10 cellular contexts compared by ENCODE assay signal in genomic region chr10:3778708-3779108, GRCh38. TPM values are rescaled to one million over a fixed set of nuclear protein-coding genes. Genes with fewer than 3 reads are reported as not detected.
DNase-seq lines count a peak whose midpoint lies in the region; ATAC-seq and TF ChIP-seq lines count a peak whose summit lies in the region.
"Had no signal": no experiment of that assay in that cellular context is flagged by ENCODE, and none has a peak within 500 bp of the region (broad histone marks: within the 10 kb centered on the region; RNA-seq: fewer than 3 reads in every experiment).

No MANE protein-coding gene starts in this region.

- peak overlapping the region; percentile 99 for H3K27ac Mint-ChIP-seq in activated naive CD8-positive, alpha-beta T cell
- H3K27ac Mint-ChIP-seq in glutamatergic neuron (ENCODE audit: unreplicated experiment) = no peak overlapping the region

- ATAC-seq in HCT116 (no peak), GM19023 (IDR thresholded peaks at IDR 0.05; ENCODE audit: unreplicated experiment) (no peak)

- peaks cover 44% of the 10 kb centered on the region for H3K36me3 Mint-ChIP-seq in activated naive CD8-positive, alpha-beta T cell
- peaks cover 20% of the 10 kb centered on the region for H3K36me3 Mint-ChIP-seq in glutamatergic neuron (ENCODE audit: unreplicated experiment)

- DNase-seq in HCT116 (ENCODE audit: low read depth, low spot score) (no peak), glutamatergic neuron (no peak), smooth muscle cell (lab: John Stamatoyannopoulos, UW; ENCODE audit: unreplicated experiment) (no peak), NCI-H345 (lab: John Stamatoyannopoulos, UW) (no peak), GDM1 (lab: John Stamatoyannopoulos, UW) (no peak), NCI-H2171 (lab: John Stamatoyannopoulos, UW) (no peak)
- DNase-seq: H7, SHP77 treated with DMSO at 0.1 percent for 48 hours had no signal

- H3F3A ChIP-seq in smooth muscle cell (ENCODE audit: low read depth) = peaks cover 76% of the 10 kb centered on the region

- H3K4me1 Mint-ChIP-seq in activated naive CD8-positive, alpha-beta T cell (ENCODE audit: low read depth) = peaks cover 81% of the 10 kb centered on the region
- peaks cover 42% of the 10 kb centered on the region for H3K4me1 Mint-ChIP-seq in glutamatergic neuron (ENCODE audit: low read depth, unreplicated experiment)

- H3K79me2 ChIP-seq in HCT116 (ENCODE audit: insufficient read depth, low read length) (peaks cover 65% of the 10 kb centered on the region), smooth muscle cell (ENCODE audit: low read depth) (peaks cover 58% of the 10 kb centered on the region)

- H3K36me3 ChIP-seq in HCT116 (ENCODE audit: control insufficient read depth in 1 of 2, insufficient read depth in 2 of 2, low read length in 2 of 2) (peaks cover 46 to 53% of the 10 kb centered on the region in 2 experiments), smooth muscle cell (ENCODE audit: low read depth) (peaks cover 6% of the 10 kb centered on the region)

- H3K4me1 ChIP-seq in HCT116 (ENCODE audit: control insufficient read depth in 1 of 2, insufficient read depth in 2 of 2, low read length in 2 of 2) (peaks cover 71 to 89% of the 10 kb centered on the region in 2 experiments), smooth muscle cell (ENCODE audit: low read depth) (peaks cover 20% of the 10 kb centered on the region)

- no peak overlapping the region for H3K9ac ChIP-seq in HCT116 (ENCODE audit: low read length)
- peak overlapping the region; percentile 99 for H3K9ac ChIP-seq in smooth muscle cell (ENCODE audit: low read depth)

- H3K27me3 Mint-ChIP-seq in activated naive CD8-positive, alpha-beta T cell = no peaks in the 10 kb centered on the region
- H3K27me3 Mint-ChIP-seq in glutamatergic neuron (ENCODE audit: unreplicated experiment) = peaks cover 17% of the 10 kb centered on the region

- BruUV-seq in HCT116 (replicated peaks; lab: Mats Ljungman, UMichigan) = no TSS peak

- intact Hi-C loops in HCT116 (cut with micrococcal nuclease) = loop anchor here (5.0 kb wide), 1 partner anchor 541 kb away; no protein-coding TSS in a partner anchor

- peak overlapping the region; percentile 93 for H3K4me2 ChIP-seq in HCT116 (ENCODE audit: low read length)
- peak overlapping the region; percentile 93 for H3K4me2 ChIP-seq in smooth muscle cell

- no peaks in the 10 kb centered on the region for H3K27me3 ChIP-seq in HCT116 (ENCODE audit: insufficient read depth, low read length)
- H3K27me3 ChIP-seq in smooth muscle cell (ENCODE audit: low read depth) = no peaks in the 10 kb centered on the region

- H3K9me3 Mint-ChIP-seq in activated naive CD8-positive, alpha-beta T cell (ENCODE audit: low read depth) = no peaks in the 10 kb centered on the region
- H3K9me3 Mint-ChIP-seq in glutamatergic neuron (ENCODE audit: unreplicated experiment) = peaks cover 19% of the 10 kb centered on the region

- H4K20me1 ChIP-seq in HCT116 (ENCODE audit: insufficient read depth) = peaks cover 31% of the 10 kb centered on the region; the same call in 1 of the 2 replicates
- peaks cover 64% of the 10 kb centered on the region for H4K20me1 ChIP-seq in smooth muscle cell (ENCODE audit: low read depth)

- WGBS in smooth muscle cell (ENCODE audit: low lambda C conversion rate) = 70% methylated on average over 3 of the region's 3 CpGs

- POLR2A ChIA-PET in HCT116 (lab: Charles Lee) = interaction anchor here (1.1 kb wide), 1 partner anchor 17 kb away, joined by 3 read pairs; no protein-coding TSS in a partner anchor

- H3K9me3 ChIP-seq in HCT116 (ENCODE audit: control insufficient read depth in 1 of 2, insufficient read depth in 1 of 2, low read depth in 1 of 2, low read length in 2 of 2) (no peaks in the 10 kb centered on the region), smooth muscle cell (replicated peaks; ENCODE audit: low read depth) (no peaks in the 10 kb centered on the region)

- CTCF ChIA-PET in HCT116 (lab: Charles Lee) = no interaction called here

- H3K27ac ChIP-seq in HCT116 (ENCODE audit: low read depth, low read length) = 0 out of 2 replicates have a peak overlapping the region, but pooled peaks have one; percentile 0
- peak overlapping the region; percentile 99 for H3K27ac ChIP-seq in smooth muscle cell (ENCODE audit: low read depth)

- no peak for TF ChIP-seq RAD21 in HCT116 (IDR thresholded peaks at IDR 0.05; ENCODE audit: low read depth)

- H2AFZ ChIP-seq in HCT116 (ENCODE audit: low read depth, low read length, poor library complexity, severe bottlenecking) = no peak overlapping the region
- H2AFZ ChIP-seq in smooth muscle cell (ENCODE audit: low read depth) = no peak overlapping the region

- H3K9me2 ChIP-seq in HCT116 (ENCODE audit: insufficient read depth) = no peaks in the 10 kb centered on the region

- H3K4me3 ChIP-seq in HCT116 (replicated peaks in 1 of 2; ENCODE audit: low read depth in 1 of 2, low read length in 2 of 2) (no peak overlapping the region), smooth muscle cell (peak overlapping the region; percentile 87)

- RAD21 ChIA-PET in HCT116 (lab: Charles Lee; ENCODE audit: low non-redundant PET in 1 of 2, low total read pairs in 2 of 2, uncharacterized antibody in 2 of 2, unreplicated experiment in 2 of 2) = no interaction called here

- TF ChIP-seq POLR2A in HCT116 (IDR thresholded peaks at IDR 0.05; ENCODE audit: borderline replicate concordance, extremely low read depth, insufficient read depth, insufficient read length) = no peak

- TF ChIP-seq CTCF in HCT116 (IDR thresholded peaks at IDR 0.05 in 2 of 3, conservative IDR thresholded peaks at IDR 0.05 in 1 of 3; ENCODE audit: borderline replicate concordance in 1 of 3, insufficient read depth in 1 of 3, low read depth in 2 of 3, low read length in 2 of 3) (no peak), glutamatergic neuron (IDR thresholded peaks at IDR 0.05; ENCODE audit: partially characterized antibody, unreplicated experiment) (no peak), smooth muscle cell (IDR thresholded peaks at IDR 0.05; ENCODE audit: borderline replicate concordance, insufficient read depth, poor library complexity, severe bottlenecking) (no peak)

- H3K4me3 Mint-ChIP-seq in activated naive CD8-positive, alpha-beta T cell = peak overlapping the region; percentile 75
- peak overlapping the region; percentile 9 for H3K4me3 Mint-ChIP-seq in glutamatergic neuron (ENCODE audit: unreplicated experiment)

TF ChIP-seq in HCT116, 20 proteins besides CTCF, POLR2A, EP300 and RAD21 (continues in another document):
- TF ChIP-seq TCF7L2 (IDR thresholded peaks at IDR 0.05; ENCODE audit: borderline replicate concordance, extremely low read depth, insufficient read depth, insufficient read length) = no peak
- TF ChIP-seq, protein P1, sequence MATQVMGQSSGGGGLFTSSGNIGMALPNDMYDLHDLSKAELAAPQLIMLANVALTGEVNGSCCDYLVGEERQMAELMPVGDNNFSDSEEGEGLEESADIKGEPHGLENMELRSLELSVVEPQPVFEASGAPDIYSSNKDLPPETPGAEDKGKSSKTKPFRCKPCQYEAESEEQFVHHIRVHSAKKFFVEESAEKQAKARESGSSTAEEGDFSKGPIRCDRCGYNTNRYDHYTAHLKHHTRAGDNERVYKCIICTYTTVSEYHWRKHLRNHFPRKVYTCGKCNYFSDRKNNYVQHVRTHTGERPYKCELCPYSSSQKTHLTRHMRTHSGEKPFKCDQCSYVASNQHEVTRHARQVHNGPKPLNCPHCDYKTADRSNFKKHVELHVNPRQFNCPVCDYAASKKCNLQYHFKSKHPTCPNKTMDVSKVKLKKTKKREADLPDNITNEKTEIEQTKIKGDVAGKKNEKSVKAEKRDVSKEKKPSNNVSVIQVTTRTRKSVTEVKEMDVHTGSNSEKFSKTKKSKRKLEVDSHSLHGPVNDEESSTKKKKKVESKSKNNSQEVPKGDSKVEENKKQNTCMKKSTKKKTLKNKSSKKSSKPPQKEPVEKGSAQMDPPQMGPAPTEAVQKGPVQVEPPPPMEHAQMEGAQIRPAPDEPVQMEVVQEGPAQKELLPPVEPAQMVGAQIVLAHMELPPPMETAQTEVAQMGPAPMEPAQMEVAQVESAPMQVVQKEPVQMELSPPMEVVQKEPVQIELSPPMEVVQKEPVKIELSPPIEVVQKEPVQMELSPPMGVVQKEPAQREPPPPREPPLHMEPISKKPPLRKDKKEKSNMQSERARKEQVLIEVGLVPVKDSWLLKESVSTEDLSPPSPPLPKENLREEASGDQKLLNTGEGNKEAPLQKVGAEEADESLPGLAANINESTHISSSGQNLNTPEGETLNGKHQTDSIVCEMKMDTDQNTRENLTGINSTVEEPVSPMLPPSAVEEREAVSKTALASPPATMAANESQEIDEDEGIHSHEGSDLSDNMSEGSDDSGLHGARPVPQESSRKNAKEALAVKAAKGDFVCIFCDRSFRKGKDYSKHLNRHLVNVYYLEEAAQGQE (IDR thresholded peaks at IDR 0.05; ENCODE audit: low read depth) = no peak
- no peak for TF ChIP-seq CBX3 (IDR thresholded peaks at IDR 0.05; ENCODE audit: low read depth)
- TF ChIP-seq ZFX (IDR thresholded peaks at IDR 0.05) = no peak
- TF ChIP-seq POLR2AphosphoS5 (IDR thresholded peaks at IDR 0.05; ENCODE audit: low read depth, low read length) = no peak
- no peak for TF ChIP-seq JUND (IDR thresholded peaks at IDR 0.05)
- no peak for TF ChIP-seq FOSL1 (IDR thresholded peaks at IDR 0.05; ENCODE audit: low read depth)
- no peak for TF ChIP-seq EZH2 (IDR thresholded peaks at IDR 0.05)
- no peak for TF ChIP-seq EGR1 (IDR thresholded peaks at IDR 0.05; ENCODE audit: low read depth)
- TF ChIP-seq SRF (IDR thresholded peaks at IDR 0.05; ENCODE audit: low read depth) = no peak
- no peak for TF ChIP-seq CEBPB (IDR thresholded peaks at IDR 0.05; ENCODE audit: low read depth)
- TF ChIP-seq, protein P2, sequence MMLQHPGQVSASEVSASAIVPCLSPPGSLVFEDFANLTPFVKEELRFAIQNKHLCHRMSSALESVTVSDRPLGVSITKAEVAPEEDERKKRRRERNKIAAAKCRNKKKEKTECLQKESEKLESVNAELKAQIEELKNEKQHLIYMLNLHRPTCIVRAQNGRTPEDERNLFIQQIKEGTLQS (IDR thresholded peaks at IDR 0.05) = no peak
- no peak for TF ChIP-seq EZH2phosphoT487 (IDR thresholded peaks at IDR 0.05; ENCODE audit: borderline replicate concordance)
- TF ChIP-seq ELF1 (IDR thresholded peaks at IDR 0.05; ENCODE audit: borderline replicate concordance, low read depth) = no peak
- no peak for TF ChIP-seq YY1 (IDR thresholded peaks at IDR 0.05; ENCODE audit: extremely low read depth, insufficient replicate concordance, low read depth, low read length)

RNA-seq across cellular contexts. Expression of gene KLF6, which starts 6.3 kb away (rescaled TPM):
- total RNA-seq in HCT116 (2021; ENCODE audit: unreplicated experiment) (82.2 TPM), glutamatergic neuron (ENCODE audit: unreplicated experiment) (88.6 TPM), smooth muscle cell (171 and 198 TPM in 2 replicates)
- 119 and 155 TPM in 2 replicates for polyA plus RNA-seq in HCT116 (2012)
- 519 and 728 TPM in 2 replicates for polyA plus RNA-seq in smooth muscle cell
